In the genomic region with DNA sequence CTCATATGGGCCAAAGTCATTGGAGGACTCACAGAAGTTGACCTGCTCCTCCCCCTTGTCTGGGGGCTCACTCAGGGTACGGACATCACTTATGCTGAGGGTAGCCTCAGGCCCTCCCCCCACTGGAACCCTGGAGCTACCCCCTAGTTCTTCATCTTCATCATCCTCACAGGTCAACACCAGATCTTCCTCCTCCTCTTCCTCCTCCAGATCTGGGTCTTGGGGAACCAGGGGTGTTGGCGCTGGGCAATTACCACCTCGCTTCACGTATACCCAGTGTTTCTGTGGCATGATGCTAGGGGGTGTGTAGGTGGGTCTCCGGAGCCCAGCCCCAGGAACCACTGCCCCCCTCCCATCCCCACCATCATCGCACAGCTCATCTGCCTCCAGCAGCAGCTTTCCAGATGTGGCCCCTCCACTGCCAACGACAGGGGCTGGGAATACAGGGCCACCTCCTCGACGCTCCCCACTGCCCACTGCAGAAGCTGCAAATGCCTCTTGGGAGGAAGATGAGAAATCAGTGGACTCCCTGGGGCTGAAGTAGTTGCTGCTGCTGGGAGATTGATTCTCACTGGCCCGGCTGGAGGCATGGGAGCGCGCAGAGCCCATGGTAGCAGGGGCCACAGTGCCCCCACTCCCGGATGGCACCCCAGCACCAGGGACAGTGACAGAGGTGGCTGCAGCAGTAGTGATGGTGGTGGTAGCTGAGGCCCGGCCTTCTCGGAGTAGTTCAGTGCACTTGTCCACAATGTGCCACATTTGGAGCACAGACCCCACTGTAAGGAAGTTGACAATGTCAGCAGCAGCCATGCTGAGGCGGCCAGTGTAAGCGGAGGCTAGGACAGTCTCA, we compare ENCODE assay signal across 10 cellular contexts. TPM values are rescaled to one million over a fixed set of nuclear protein-coding genes. Genes with fewer than 3 reads are reported as not detected.
DNase-seq lines count a peak whose midpoint lies in the region; ATAC-seq and TF ChIP-seq lines count a peak whose summit lies in the region.
"Had no signal": no experiment of that assay in that cellular context is flagged by ENCODE, and none has a peak within 500 bp of the region (broad histone marks: within the 10 kb centered on the region; RNA-seq: fewer than 3 reads in every experiment).

No MANE protein-coding gene starts in this region.

- peak overlapping the region; percentile 97 for H3K27ac Mint-ChIP-seq in Caco-2 (ENCODE audit: unreplicated experiment)
- peak overlapping the region; percentile 94 to 100 for H3K27ac Mint-ChIP-seq in effector memory CD8-positive, alpha-beta T cell

- intact Hi-C loops in Caco-2 (cut with micrococcal nuclease; ENCODE audit: unreplicated experiment) (no loop called here), sigmoid colon (cut with DNase I) (loop anchor here (5.0 kb wide), 1 partner anchor 111 kb away; no protein-coding TSS in a partner anchor)

- H3K9me3 Mint-ChIP-seq in Caco-2 (ENCODE audit: unreplicated experiment): no peaks in the 10 kb centered on the region
- no peaks in the 10 kb centered on the region for H3K9me3 Mint-ChIP-seq in effector memory CD8-positive, alpha-beta T cell

- H3K4me1 Mint-ChIP-seq in Caco-2 (ENCODE audit: low read depth, unreplicated experiment): peaks cover 31% of the 10 kb centered on the region
- peaks cover 70 to 77% of the 10 kb centered on the region in 2 donors for H3K4me1 Mint-ChIP-seq in effector memory CD8-positive, alpha-beta T cell (ENCODE audit: low read depth in 2 of 2)

- POLR2A ChIA-PET in Caco-2 (lab: Charles Lee): no interaction called here

- H3K36me3 Mint-ChIP-seq in Caco-2 (ENCODE audit: insufficient read depth, unreplicated experiment): peaks cover 64% of the 10 kb centered on the region
- H3K36me3 Mint-ChIP-seq in effector memory CD8-positive, alpha-beta T cell (ENCODE audit: insufficient read depth): peaks cover 77% of the 10 kb centered on the region

- no peak for ATAC-seq in effector memory CD8-positive, alpha-beta T cell (replicated peaks)

- no peak overlapping the region for H3K4me3 ChIP-seq in Caco-2 (ENCODE audit: low read depth, low read length)
- no peak overlapping the region for H3K4me3 ChIP-seq in NB4 (ENCODE audit: low read depth, low read length)
- H3K4me3 ChIP-seq in sigmoid colon: no peak overlapping the region

- peak overlapping the region; percentile 98 for H3K4me3 Mint-ChIP-seq in Caco-2 (ENCODE audit: unreplicated experiment)
- H3K4me3 Mint-ChIP-seq in effector memory CD8-positive, alpha-beta T cell: peak overlapping the region; percentile 92 to 99

- CTCF ChIA-PET in Caco-2 (lab: Charles Lee): no interaction called here

- no TSS peak for BruUV-seq in Caco-2 (replicated peaks; lab: Mats Ljungman, UMichigan)

- WGBS in sigmoid colon, 2 donors: 92 to 93% methylated on average over 17 of the region's 17 CpGs

- H3K27ac ChIP-seq in sigmoid colon: peak overlapping the region; percentile 8 to 97 (median 93)

- H3K9me3 ChIP-seq in Caco-2 (no peaks in the 10 kb centered on the region), sigmoid colon (no peaks in the 10 kb centered on the region)

- DNase-seq in Caco-2: no peak
- peak; percentile 11 for DNase-seq in NB4 (ENCODE audit: low read depth)
- no peak for DNase-seq in effector memory CD8-positive, alpha-beta T cell
- DNase-seq in sigmoid colon: peak; percentile 63
- no peak for DNase-seq in T-helper 9 cell
- no peak for DNase-seq in CD1c-positive myeloid dendritic cell (ENCODE audit: extremely low spot score)
- DNase-seq in DMS53 treated with DMSO at 0.1 percent for 48 hours (lab: John Stamatoyannopoulos, UW; ENCODE audit: unreplicated experiment): no peak
- no peak for DNase-seq in activated gamma-delta T cell treated with Interleukin-2 at 50 U/mL for 16 hours
- DNase-seq: NCI-H1092; NK-92 treated with Interleukin-12 subunit alpha and Interleukin-12 subunit beta, amount 100 ng/mL, for 24 hours had no signal

- H3K36me3 ChIP-seq in Caco-2 (ENCODE audit: control insufficient read depth, insufficient read depth, low read length) (peaks cover 5% of the 10 kb centered on the region), sigmoid colon (peaks cover 14 to 30% (median 19%) of the 10 kb centered on the region in 4 donors)

- H3K4me1 ChIP-seq in Caco-2 (peaks cover 22% of the 10 kb centered on the region), sigmoid colon (peaks cover 0 to 80% (median 63%) of the 10 kb centered on the region in 4 donors)

- no peaks in the 10 kb centered on the region for H3K27me3 ChIP-seq in Caco-2 (replicated peaks; ENCODE audit: control insufficient read depth, insufficient read depth, low read length)
- no peaks in the 10 kb centered on the region for H3K27me3 ChIP-seq in sigmoid colon

- no peak for TF ChIP-seq EP300 in sigmoid colon (IDR thresholded peaks at IDR 0.05)

- H3K27me3 Mint-ChIP-seq in Caco-2 (ENCODE audit: insufficient read depth, unreplicated experiment): no peaks in the 10 kb centered on the region
- no peaks in the 10 kb centered on the region for H3K27me3 Mint-ChIP-seq in effector memory CD8-positive, alpha-beta T cell

- TF ChIP-seq CTCF in Caco-2 (IDR thresholded peaks at IDR 0.05; ENCODE audit: insufficient read depth in 1 of 2, low read depth in 1 of 2, low read length in 1 of 2, severe bottlenecking in 1 of 2, unreplicated experiment in 1 of 2) (no peak), NB4 (IDR thresholded peaks at IDR 0.05; ENCODE audit: low read depth, low read length) (no peak), sigmoid colon (IDR thresholded peaks at IDR 0.05) (no peak)

- TF ChIP-seq POLR2A in NB4 (IDR thresholded peaks at IDR 0.05; ENCODE audit: extremely low read depth, insufficient read length) (no peak), sigmoid colon (IDR thresholded peaks at IDR 0.05) (no peak)

RNA-seq across cellular contexts. Expression of gene ZBTB22, which starts 1.6 kb away (rescaled TPM):
- 11.5 and 12.6 TPM in 2 replicates for total RNA-seq in Caco-2 (2022)
- total RNA-seq in sigmoid colon: 10 to 100 TPM in 3 of 4 donors, 1 to 10 TPM in 1; 9.4 to 13.2 (median 12.7) TPM
- polyA plus RNA-seq in sigmoid colon: 10 to 100 TPM; 11.3 to 19.2 (median 16.1) TPM

RNA-seq across cellular contexts. Expression of gene TAPBP, which starts 2.1 kb away (rescaled TPM):
- total RNA-seq in Caco-2 (2022) (36.7 and 43.9 TPM in 2 replicates), sigmoid colon (10 to 100 TPM; 29.8 to 80.0 (median 50.5) TPM)
- polyA plus RNA-seq in sigmoid colon: 100 to 1,000 TPM in 1 of 3 donors, 10 to 100 TPM in 1, 1 to 10 TPM in 1; 7.8 to 114 (median 21.3) TPM

RNA-seq across cellular contexts. Expression of gene DAXX, which starts 6.8 kb away (rescaled TPM):
- total RNA-seq in Caco-2 (2022) (46.1 and 48.2 TPM in 2 replicates), sigmoid colon (10 to 100 TPM; 37.1 to 52.3 (median 48.3) TPM)
- polyA plus RNA-seq in sigmoid colon: 10 to 100 TPM; 24.7 to 49.2 (median 33.0) TPM

RNA-seq across cellular contexts. Expression of gene RGL2, which starts 17.2 kb away (rescaled TPM):
- total RNA-seq in Caco-2 (2022) (70.7 and 71.3 TPM in 2 replicates), sigmoid colon (10 to 100 TPM; 33.2 to 48.9 (median 37.9) TPM)
- polyA plus RNA-seq in sigmoid colon: 10 to 100 TPM in 2 of 3 donors, 1 to 10 TPM in 1; 5.8 to 40.2 (median 18.0) TPM

RNA-seq across cellular contexts. Expression of gene PFDN6, which starts 26.6 kb away (rescaled TPM):
- 65.9 and 81.8 TPM in 2 replicates for total RNA-seq in Caco-2 (2022)
- 10 to 100 TPM in 3 of 4 donors, 1 to 10 TPM in 1; 7.5 to 56.1 (median 31.8) TPM for total RNA-seq in sigmoid colon
- 100 to 1,000 TPM; 131 to 173 (median 144) TPM for polyA plus RNA-seq in sigmoid colon

Comparison
In these comparisons a context has a peak if more than half of its experiments do, and no peak if none do; other contexts are left out.
1. DNase-seq: peak in NB4 (single experiment) and sigmoid colon (single experiment); none in Caco-2 (0 of 2), effector memory CD8-positive, alpha-beta T cell (0 of 3), T-helper 9 cell (single experiment), CD1c-positive myeloid dendritic cell (single experiment), DMS53 treated with DMSO at 0.1 percent for 48 hours (single experiment) and activated gamma-delta T cell treated with Interleukin-2 at 50 U/mL for 16 hours (single experiment).